Comparison of ENCODE assay signal across 1 cellular context in the genomic region with DNA sequence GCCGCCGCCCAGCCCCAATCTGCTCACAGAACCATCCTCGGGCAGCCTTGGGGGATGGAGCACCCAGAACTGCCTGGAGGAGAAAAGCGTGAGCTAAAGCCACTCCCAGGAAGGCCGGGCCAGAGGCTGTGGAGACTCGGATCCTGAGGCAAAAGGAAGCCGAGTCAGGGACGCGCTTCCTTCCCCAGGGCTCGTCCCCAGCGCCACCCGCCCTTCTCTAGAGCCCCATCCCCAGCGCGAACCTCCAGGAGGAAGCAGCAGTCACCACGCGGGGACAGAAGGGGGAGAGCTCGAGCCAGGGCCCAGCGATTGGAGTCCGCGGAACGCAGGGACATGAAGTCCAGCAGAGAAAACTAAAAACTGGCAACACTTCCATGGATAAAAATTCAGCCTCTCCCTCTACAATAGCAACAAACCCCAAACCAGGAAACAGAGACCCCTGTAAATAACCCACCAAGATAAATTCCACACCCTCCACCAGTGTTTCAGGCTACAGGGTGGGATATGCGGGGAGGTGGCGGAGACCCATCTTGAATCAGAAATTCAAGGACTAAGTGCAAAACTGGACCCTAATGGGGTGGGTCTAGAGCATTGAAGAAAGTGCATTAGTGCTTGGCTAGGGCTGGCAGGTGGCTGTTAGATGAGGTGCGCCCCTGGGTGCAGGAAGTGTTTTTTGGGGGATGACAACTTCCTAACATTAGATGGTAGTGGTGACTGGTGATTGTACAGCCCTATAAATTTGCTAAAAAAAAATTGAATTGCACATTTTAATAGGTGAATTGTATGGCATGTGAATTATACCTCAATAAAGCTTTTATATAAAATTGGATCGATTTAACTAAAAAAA.
TF ChIP-seq lines count a peak whose summit lies in the region.

No MANE protein-coding gene starts in this region.

TF ChIP-seq in HepG2, 621 proteins besides CTCF, POLR2A, EP300 and RAD21 (continued from another document):
- TF ChIP-seq, protein P1, sequence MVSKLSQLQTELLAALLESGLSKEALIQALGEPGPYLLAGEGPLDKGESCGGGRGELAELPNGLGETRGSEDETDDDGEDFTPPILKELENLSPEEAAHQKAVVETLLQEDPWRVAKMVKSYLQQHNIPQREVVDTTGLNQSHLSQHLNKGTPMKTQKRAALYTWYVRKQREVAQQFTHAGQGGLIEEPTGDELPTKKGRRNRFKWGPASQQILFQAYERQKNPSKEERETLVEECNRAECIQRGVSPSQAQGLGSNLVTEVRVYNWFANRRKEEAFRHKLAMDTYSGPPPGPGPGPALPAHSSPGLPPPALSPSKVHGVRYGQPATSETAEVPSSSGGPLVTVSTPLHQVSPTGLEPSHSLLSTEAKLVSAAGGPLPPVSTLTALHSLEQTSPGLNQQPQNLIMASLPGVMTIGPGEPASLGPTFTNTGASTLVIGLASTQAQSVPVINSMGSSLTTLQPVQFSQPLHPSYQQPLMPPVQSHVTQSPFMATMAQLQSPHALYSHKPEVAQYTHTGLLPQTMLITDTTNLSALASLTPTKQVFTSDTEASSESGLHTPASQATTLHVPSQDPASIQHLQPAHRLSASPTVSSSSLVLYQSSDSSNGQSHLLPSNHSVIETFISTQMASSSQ (IDR thresholded peaks at IDR 0.05; ENCODE audit: low read depth) = no peak
- TF ChIP-seq, protein P1 (CRISPR knock-in tag; IDR thresholded peaks at IDR 0.05; ENCODE audit: borderline replicate concordance) = no peak
- TF ChIP-seq ESRRA (CRISPR knock-in tag; IDR thresholded peaks at IDR 0.05; ENCODE audit: low read depth) (no peak), ZNF335 (CRISPR knock-in tag; IDR thresholded peaks at IDR 0.05) (no peak), POLR2AphosphoS5 (IDR thresholded peaks at IDR 0.05; ENCODE audit: low read depth, low read length) (no peak), ZNF549 (CRISPR knock-in tag; IDR thresholded peaks at IDR 0.05) (no peak), DNMT1 (CRISPR knock-in tag; IDR thresholded peaks at IDR 0.05) (no peak), ZBTB38 (CRISPR knock-in tag; IDR thresholded peaks at IDR 0.05) (peak; percentile 80)
- TF ChIP-seq, protein P2, sequence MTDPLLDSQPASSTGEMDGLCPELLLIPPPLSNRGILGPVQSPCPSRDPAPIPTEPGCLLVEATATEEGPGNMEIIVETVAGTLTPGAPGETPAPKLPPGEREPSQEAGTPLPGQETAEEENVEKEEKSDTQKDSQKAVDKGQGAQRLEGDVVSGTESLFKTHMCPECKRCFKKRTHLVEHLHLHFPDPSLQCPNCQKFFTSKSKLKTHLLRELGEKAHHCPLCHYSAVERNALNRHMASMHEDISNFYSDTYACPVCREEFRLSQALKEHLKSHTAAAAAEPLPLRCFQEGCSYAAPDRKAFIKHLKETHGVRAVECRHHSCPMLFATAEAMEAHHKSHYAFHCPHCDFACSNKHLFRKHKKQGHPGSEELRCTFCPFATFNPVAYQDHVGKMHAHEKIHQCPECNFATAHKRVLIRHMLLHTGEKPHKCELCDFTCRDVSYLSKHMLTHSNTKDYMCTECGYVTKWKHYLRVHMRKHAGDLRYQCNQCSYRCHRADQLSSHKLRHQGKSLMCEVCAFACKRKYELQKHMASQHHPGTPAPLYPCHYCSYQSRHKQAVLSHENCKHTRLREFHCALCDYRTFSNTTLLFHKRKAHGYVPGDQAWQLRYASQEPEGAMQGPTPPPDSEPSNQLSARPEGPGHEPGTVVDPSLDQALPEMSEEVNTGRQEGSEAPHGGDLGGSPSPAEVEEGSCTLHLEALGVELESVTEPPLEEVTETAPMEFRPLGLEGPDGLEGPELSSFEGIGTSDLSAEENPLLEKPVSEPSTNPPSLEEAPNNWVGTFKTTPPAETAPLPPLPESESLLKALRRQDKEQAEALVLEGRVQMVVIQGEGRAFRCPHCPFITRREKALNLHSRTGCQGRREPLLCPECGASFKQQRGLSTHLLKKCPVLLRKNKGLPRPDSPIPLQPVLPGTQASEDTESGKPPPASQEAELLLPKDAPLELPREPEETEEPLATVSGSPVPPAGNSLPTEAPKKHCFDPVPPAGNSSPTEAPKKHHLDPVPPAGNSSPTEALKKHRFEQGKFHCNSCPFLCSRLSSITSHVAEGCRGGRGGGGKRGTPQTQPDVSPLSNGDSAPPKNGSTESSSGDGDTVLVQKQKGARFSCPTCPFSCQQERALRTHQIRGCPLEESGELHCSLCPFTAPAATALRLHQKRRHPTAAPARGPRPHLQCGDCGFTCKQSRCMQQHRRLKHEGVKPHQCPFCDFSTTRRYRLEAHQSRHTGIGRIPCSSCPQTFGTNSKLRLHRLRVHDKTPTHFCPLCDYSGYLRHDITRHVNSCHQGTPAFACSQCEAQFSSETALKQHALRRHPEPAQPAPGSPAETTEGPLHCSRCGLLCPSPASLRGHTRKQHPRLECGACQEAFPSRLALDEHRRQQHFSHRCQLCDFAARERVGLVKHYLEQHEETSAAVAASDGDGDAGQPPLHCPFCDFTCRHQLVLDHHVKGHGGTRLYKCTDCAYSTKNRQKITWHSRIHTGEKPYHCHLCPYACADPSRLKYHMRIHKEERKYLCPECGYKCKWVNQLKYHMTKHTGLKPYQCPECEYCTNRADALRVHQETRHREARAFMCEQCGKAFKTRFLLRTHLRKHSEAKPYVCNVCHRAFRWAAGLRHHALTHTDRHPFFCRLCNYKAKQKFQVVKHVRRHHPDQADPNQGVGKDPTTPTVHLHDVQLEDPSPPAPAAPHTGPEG (CRISPR knock-in tag; IDR thresholded peaks at IDR 0.05) = no peak
- TF ChIP-seq, protein P3, sequence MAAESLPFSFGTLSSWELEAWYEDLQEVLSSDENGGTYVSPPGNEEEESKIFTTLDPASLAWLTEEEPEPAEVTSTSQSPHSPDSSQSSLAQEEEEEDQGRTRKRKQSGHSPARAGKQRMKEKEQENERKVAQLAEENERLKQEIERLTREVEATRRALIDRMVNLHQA (CRISPR knock-in tag; IDR thresholded peaks at IDR 0.05) = no peak
- TF ChIP-seq, protein P4, sequence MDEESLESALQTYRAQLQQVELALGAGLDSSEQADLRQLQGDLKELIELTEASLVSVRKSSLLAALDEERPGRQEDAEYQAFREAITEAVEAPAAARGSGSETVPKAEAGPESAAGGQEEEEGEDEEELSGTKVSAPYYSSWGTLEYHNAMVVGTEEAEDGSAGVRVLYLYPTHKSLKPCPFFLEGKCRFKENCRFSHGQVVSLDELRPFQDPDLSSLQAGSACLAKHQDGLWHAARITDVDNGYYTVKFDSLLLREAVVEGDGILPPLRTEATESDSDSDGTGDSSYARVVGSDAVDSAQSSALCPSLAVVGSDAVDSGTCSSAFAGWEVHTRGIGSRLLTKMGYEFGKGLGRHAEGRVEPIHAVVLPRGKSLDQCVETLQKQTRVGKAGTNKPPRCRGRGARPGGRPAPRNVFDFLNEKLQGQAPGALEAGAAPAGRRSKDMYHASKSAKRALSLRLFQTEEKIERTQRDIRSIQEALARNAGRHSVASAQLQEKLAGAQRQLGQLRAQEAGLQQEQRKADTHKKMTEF (CRISPR knock-in tag; IDR thresholded peaks at IDR 0.05) = no peak
- TF ChIP-seq, protein P5, sequence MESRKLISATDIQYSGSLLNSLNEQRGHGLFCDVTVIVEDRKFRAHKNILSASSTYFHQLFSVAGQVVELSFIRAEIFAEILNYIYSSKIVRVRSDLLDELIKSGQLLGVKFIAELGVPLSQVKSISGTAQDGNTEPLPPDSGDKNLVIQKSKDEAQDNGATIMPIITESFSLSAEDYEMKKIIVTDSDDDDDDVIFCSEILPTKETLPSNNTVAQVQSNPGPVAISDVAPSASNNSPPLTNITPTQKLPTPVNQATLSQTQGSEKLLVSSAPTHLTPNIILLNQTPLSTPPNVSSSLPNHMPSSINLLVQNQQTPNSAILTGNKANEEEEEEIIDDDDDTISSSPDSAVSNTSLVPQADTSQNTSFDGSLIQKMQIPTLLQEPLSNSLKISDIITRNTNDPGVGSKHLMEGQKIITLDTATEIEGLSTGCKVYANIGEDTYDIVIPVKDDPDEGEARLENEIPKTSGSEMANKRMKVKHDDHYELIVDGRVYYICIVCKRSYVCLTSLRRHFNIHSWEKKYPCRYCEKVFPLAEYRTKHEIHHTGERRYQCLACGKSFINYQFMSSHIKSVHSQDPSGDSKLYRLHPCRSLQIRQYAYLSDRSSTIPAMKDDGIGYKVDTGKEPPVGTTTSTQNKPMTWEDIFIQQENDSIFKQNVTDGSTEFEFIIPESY (CRISPR knock-in tag; IDR thresholded peaks at IDR 0.05) = peak; percentile 99
